In genomic region chr2:217632036-217632435, GRCh38 we compare ENCODE assay signal across 25 cellular contexts.
DNase-seq lines count a peak whose midpoint lies in the region; ATAC-seq and TF ChIP-seq lines count a peak whose summit lies in the region.
"Had no signal": no experiment of that assay in that cellular context is flagged by ENCODE, and none has a peak within 500 bp of the region (broad histone marks: within the 10 kb centered on the region; RNA-seq: fewer than 3 reads in every experiment).

No MANE protein-coding gene starts in this region.

- no peaks in the 10 kb centered on the region for H3K4me1 Mint-ChIP-seq in stimulated activated effector memory CD8-positive, alpha-beta T cell treated with anti-CD3 and anti-CD28 coated beads, Interleukin-12 subunit alpha, Interleukin-12 subunit beta, amount 100 ng/mL, for 72 hours
- H3K4me1 Mint-ChIP-seq in WTC11: no peaks in the 10 kb centered on the region
- H3K4me1 Mint-ChIP-seq: activated B cell treated with CpG ODN at 0.5 μM for 24 hours; activated naive CD4-positive, alpha-beta T cell treated with anti-CD3 and anti-CD28 coated beads, Interleukin-2, amount 50 U/mL, for 24 hours; IgD-negative memory B cell; memory B cell had no signal

- H3K27ac ChIP-seq in heart right ventricle: peak overlapping the region in 4 of 10 donors; percentile 9 to 51 (median 26)
- no peak overlapping the region for H3K27ac ChIP-seq in MM.1S (ENCODE audit: low read length)

- no peak overlapping the region for H3K4me3 ChIP-seq in heart right ventricle
- no peak overlapping the region for H3K4me3 ChIP-seq in mucosa of descending colon
- no peak overlapping the region for H3K4me3 ChIP-seq in MM.1S (ENCODE audit: low read length)
- H3K4me3 ChIP-seq: smooth muscle cell had no signal

- no peak overlapping the region for H3K4me3 Mint-ChIP-seq in stimulated activated effector memory CD8-positive, alpha-beta T cell treated with anti-CD3 and anti-CD28 coated beads, Interleukin-12 subunit alpha, Interleukin-12 subunit beta, amount 100 ng/mL, for 72 hours
- H3K4me3 Mint-ChIP-seq in WTC11: no peak overlapping the region
- H3K4me3 Mint-ChIP-seq: activated B cell treated with CpG ODN at 0.5 μM for 24 hours; activated naive CD4-positive, alpha-beta T cell treated with anti-CD3 and anti-CD28 coated beads, Interleukin-2, amount 50 U/mL, for 24 hours; H9; IgD-negative memory B cell; memory B cell had no signal

- TF ChIP-seq CTCF in heart right ventricle (IDR thresholded peaks at IDR 0.05): no peak
- no peak for TF ChIP-seq CTCF in mucosa of descending colon (IDR thresholded peaks at IDR 0.05)
- TF ChIP-seq CTCF in WTC11 (IDR thresholded peaks at IDR 0.05): no peak
- no peak for TF ChIP-seq CTCF in MM.1S (IDR thresholded peaks at IDR 0.05; ENCODE audit: low read length)

- H3K27ac Mint-ChIP-seq in stimulated activated effector memory CD8-positive, alpha-beta T cell treated with anti-CD3 and anti-CD28 coated beads, Interleukin-12 subunit alpha, Interleukin-12 subunit beta, amount 100 ng/mL, for 72 hours: no peak overlapping the region
- H3K27ac Mint-ChIP-seq in WTC11: no peak overlapping the region
- H3K27ac Mint-ChIP-seq: activated B cell treated with CpG ODN at 0.5 μM for 24 hours; activated naive CD4-positive, alpha-beta T cell treated with anti-CD3 and anti-CD28 coated beads, Interleukin-2, amount 50 U/mL, for 24 hours; H9; IgD-negative memory B cell; memory B cell had no signal

- no peaks in the 10 kb centered on the region for H3F3A ChIP-seq in MM.1S (ENCODE audit: insufficient read depth, low read length)

- 64 to 78% methylated on average over 1 of the region's 1 CpG for WGBS in heart right ventricle, 2 donors

- H3K27me3 Mint-ChIP-seq in WTC11 (ENCODE audit: low read depth): no peaks in the 10 kb centered on the region; the same call in 1 of the 2 replicates
- H3K27me3 Mint-ChIP-seq: activated naive CD4-positive, alpha-beta T cell treated with anti-CD3 and anti-CD28 coated beads, Interleukin-2, amount 50 U/mL, for 24 hours had no signal

- H3K27me3 ChIP-seq in heart right ventricle (no peaks in the 10 kb centered on the region), MM.1S (replicated peaks; ENCODE audit: insufficient read depth, low read length) (no peaks in the 10 kb centered on the region)

- H3K9me3 Mint-ChIP-seq in stimulated activated effector memory CD8-positive, alpha-beta T cell treated with anti-CD3 and anti-CD28 coated beads, Interleukin-12 subunit alpha, Interleukin-12 subunit beta, amount 100 ng/mL, for 72 hours: no peaks in the 10 kb centered on the region
- no peaks in the 10 kb centered on the region for H3K9me3 Mint-ChIP-seq in WTC11
- H3K9me3 Mint-ChIP-seq: activated B cell treated with CpG ODN at 0.5 μM for 24 hours; activated naive CD4-positive, alpha-beta T cell treated with anti-CD3 and anti-CD28 coated beads, Interleukin-2, amount 50 U/mL, for 24 hours; H9; IgD-negative memory B cell; memory B cell had no signal

- H3K79me2 ChIP-seq in MM.1S (ENCODE audit: low read length): no peaks in the 10 kb centered on the region

- H2AFZ ChIP-seq in MM.1S (ENCODE audit: low read length): no peak overlapping the region

- POLR2A ChIA-PET in WTC11 (lab: Charles Lee): interaction anchor here (0.7 kb wide), 1 partner anchor 1719 kb away, joined by 4 read pairs; no protein-coding TSS in a partner anchor

- H3K36me3 ChIP-seq in heart right ventricle: no peaks in the 10 kb centered on the region
- H3K36me3 ChIP-seq in mucosa of descending colon (ENCODE audit: low read depth): no peaks in the 10 kb centered on the region
- no peaks in the 10 kb centered on the region for H3K36me3 ChIP-seq in MM.1S (replicated peaks; ENCODE audit: insufficient read depth, low read length)

- intact Hi-C loops in heart right ventricle (cut with DNase I) (loop anchor here in 1 of 10 donors (10.0 kb wide), 1 partner anchor 107 kb away; no protein-coding TSS in a partner anchor), mucosa of descending colon (cut with DNase I, micrococcal nuclease) (no loop called here)

- peak; percentile 17 to 68 for DNase-seq in cerebellar nuclear complex (lab: John Stamatoyannopoulos, UW)
- DNase-seq in heart right ventricle: no peak
- DNase-seq in mucosa of descending colon: peak in 1 of 3 donors; percentile 34
- DNase-seq in stimulated activated effector memory CD8-positive, alpha-beta T cell treated with anti-CD3 and anti-CD28 coated beads, Interleukin-12 subunit alpha, Interleukin-12 subunit beta, amount 100 ng/mL, for 72 hours (ENCODE audit: low spot score in 2 of 2): no peak
- DNase-seq in WTC11 (ENCODE audit: low spot score): no peak
- DNase-seq in germinal center (ENCODE audit: low spot score): no peak
- DNase-seq in NCI-H2107 (lab: John Stamatoyannopoulos, UW): no peak
- no peak for DNase-seq in MM.1S
- DNase-seq: ACHN; activated B cell treated with CpG ODN at 0.5 μM for 24 hours; dermis blood vessel endothelial cell; DMS79; GF-D8; H9; NCI-H1092; NCI-H1694 treated with DMSO at 0.1 percent for 48 hours; NCI-H524 treated with DMSO at 0.1 percent for 48 hours; NK-92 treated with Interleukin-12 subunit alpha and Interleukin-12 subunit beta, amount 100 ng/mL, for 24 hours; PC-3; SHP77 treated with DMSO at 0.1 percent for 48 hours; stimulated activated CD4-positive, alpha-beta T cell treated with anti-CD3 and anti-CD28 coated beads, Interleukin-2, amount 100 ng/mL, for 24 hours had no signal

- H3K9ac ChIP-seq in MM.1S (ENCODE audit: low read length): no peak overlapping the region

- CTCF ChIA-PET in WTC11 (lab: Charles Lee): interaction anchor here (0.7 to 2.2 kb wide), 2 partner anchors 19 to 584 kb away, joined by 4 to 10 read pairs; no protein-coding TSS in a partner anchor

- H3K9me2 ChIP-seq in MM.1S (replicated peaks; ENCODE audit: insufficient read depth, low read length): no peaks in the 10 kb centered on the region

- no peaks in the 10 kb centered on the region for H3K9me3 ChIP-seq in heart right ventricle
- H3K9me3 ChIP-seq in mucosa of descending colon: no peaks in the 10 kb centered on the region
- H3K9me3 ChIP-seq in MM.1S (replicated peaks; ENCODE audit: insufficient read depth, low read length): no peaks in the 10 kb centered on the region

- H3K4me1 ChIP-seq in heart right ventricle (peaks cover under 1 to 52% (median 22%) of the 10 kb centered on the region in 9 donors), mucosa of descending colon (ENCODE audit: low read depth) (no peaks in the 10 kb centered on the region), MM.1S (ENCODE audit: low read length) (no peaks in the 10 kb centered on the region)

- H3K36me3 Mint-ChIP-seq in stimulated activated effector memory CD8-positive, alpha-beta T cell treated with anti-CD3 and anti-CD28 coated beads, Interleukin-12 subunit alpha, Interleukin-12 subunit beta, amount 100 ng/mL, for 72 hours: no peaks in the 10 kb centered on the region
- H3K36me3 Mint-ChIP-seq in WTC11: no peaks in the 10 kb centered on the region
- H3K36me3 Mint-ChIP-seq: activated naive CD4-positive, alpha-beta T cell treated with anti-CD3 and anti-CD28 coated beads, Interleukin-2, amount 50 U/mL, for 24 hours; IgD-negative memory B cell had no signal

- no peaks in the 10 kb centered on the region for H4K20me1 ChIP-seq in MM.1S (ENCODE audit: insufficient read depth, low read length)

- ATAC-seq in heart right ventricle (peak in 7 of 8 donors; percentile 30 to 83 (median 50)), mucosa of descending colon (peak; percentile 31), WTC11 (no peak)
- ATAC-seq in stimulated activated effector memory CD8-positive, alpha-beta T cell treated with anti-CD3 and anti-CD28 coated beads, Interleukin-12 subunit alpha, Interleukin-12 subunit beta, amount 100 ng/mL, for 72 hours: peak; percentile 19
- ATAC-seq: PC-3 had no signal

- no peak overlapping the region for H3K4me2 ChIP-seq in MM.1S (ENCODE audit: low read depth, low read length)
- H3K4me2 ChIP-seq: smooth muscle cell had no signal

TF ChIP-seq in WTC11, 78 proteins besides CTCF, POLR2A, EP300 and RAD21:
- TF ChIP-seq NR1H2 (CRISPR knock-in tag; IDR thresholded peaks at IDR 0.05) (no peak), ZNF512 (CRISPR knock-in tag; IDR thresholded peaks at IDR 0.05; ENCODE audit: borderline replicate concordance) (no peak), JAZF1 (CRISPR knock-in tag; IDR thresholded peaks at IDR 0.05) (no peak)
- TF ChIP-seq, protein P1, sequence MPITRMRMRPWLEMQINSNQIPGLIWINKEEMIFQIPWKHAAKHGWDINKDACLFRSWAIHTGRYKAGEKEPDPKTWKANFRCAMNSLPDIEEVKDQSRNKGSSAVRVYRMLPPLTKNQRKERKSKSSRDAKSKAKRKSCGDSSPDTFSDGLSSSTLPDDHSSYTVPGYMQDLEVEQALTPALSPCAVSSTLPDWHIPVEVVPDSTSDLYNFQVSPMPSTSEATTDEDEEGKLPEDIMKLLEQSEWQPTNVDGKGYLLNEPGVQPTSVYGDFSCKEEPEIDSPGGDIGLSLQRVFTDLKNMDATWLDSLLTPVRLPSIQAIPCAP (CRISPR knock-in tag; IDR thresholded peaks at IDR 0.05): no peak
- TF ChIP-seq, protein P2, sequence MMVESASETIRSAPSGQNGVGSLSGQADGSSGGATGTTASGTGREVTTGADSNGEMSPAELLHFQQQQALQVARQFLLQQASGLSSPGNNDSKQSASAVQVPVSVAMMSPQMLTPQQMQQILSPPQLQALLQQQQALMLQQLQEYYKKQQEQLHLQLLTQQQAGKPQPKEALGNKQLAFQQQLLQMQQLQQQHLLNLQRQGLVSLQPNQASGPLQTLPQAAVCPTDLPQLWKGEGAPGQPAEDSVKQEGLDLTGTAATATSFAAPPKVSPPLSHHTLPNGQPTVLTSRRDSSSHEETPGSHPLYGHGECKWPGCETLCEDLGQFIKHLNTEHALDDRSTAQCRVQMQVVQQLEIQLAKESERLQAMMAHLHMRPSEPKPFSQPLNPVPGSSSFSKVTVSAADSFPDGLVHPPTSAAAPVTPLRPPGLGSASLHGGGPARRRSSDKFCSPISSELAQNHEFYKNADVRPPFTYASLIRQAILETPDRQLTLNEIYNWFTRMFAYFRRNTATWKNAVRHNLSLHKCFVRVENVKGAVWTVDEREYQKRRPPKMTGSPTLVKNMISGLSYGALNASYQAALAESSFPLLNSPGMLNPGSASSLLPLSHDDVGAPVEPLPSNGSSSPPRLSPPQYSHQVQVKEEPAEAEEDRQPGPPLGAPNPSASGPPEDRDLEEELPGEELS (CRISPR knock-in tag; IDR thresholded peaks at IDR 0.05): no peak

Comparison
In these comparisons a context has a peak if more than half of its experiments do, and no peak if none do; other contexts are left out.
1. DNase-seq: peak in cerebellar nuclear complex (2 of 2); none in heart right ventricle (0 of 2), stimulated activated effector memory CD8-positive, alpha-beta T cell treated with anti-CD3 and anti-CD28 coated beads, Interleukin-12 subunit alpha, Interleukin-12 subunit beta, amount 100 ng/mL, for 72 hours (0 of 2), WTC11 (single experiment), germinal center (single experiment), NCI-H2107 (single experiment) and MM.1S (single experiment).